Comparison of ENCODE assay signal across 30 cellular contexts in genomic region chr6:36908758-36909157, GRCh38. TPM values are rescaled to one million over a fixed set of nuclear protein-coding genes. Genes with fewer than 3 reads are reported as not detected.
A peak's percentile ranks its signal among the peaks of the same experiment; 100 is the strongest.
DNase-seq lines count a peak whose midpoint lies in the region; ATAC-seq and TF ChIP-seq lines count a peak whose summit lies in the region.
"Had no signal": no experiment of that assay in that cellular context is flagged by ENCODE, and none has a peak within 500 bp of the region (broad histone marks: within the 10 kb centered on the region; RNA-seq: fewer than 3 reads in every experiment).

No MANE protein-coding gene starts in this region.

- no peak overlapping the region for H2BK120ac ChIP-seq in mesendoderm (ENCODE audit: low read depth, low read length)

- no peaks in the 10 kb centered on the region for H3K4me1 ChIP-seq in mesendoderm (ENCODE audit: control insufficient read depth, low read depth, low read length)

- no peak for ATAC-seq in HG03039 (IDR thresholded peaks at IDR 0.05; ENCODE audit: unreplicated experiment)

- H3K79me2 ChIP-seq in mesendoderm (ENCODE audit: control insufficient read depth, insufficient read depth, low read length): no peaks in the 10 kb centered on the region

- H2BK15ac ChIP-seq in mesendoderm (replicated peaks; ENCODE audit: low read depth): no peak overlapping the region

- H3K4ac ChIP-seq in mesendoderm (ENCODE audit: low read depth, low read length): no peak overlapping the region

- no peaks in the 10 kb centered on the region for H3K36me3 ChIP-seq in mesendoderm (ENCODE audit: control insufficient read depth, insufficient read depth, low read length)
- H3K36me3 ChIP-seq: breast epithelium, SJCRH30 had no signal

- H3K79me1 ChIP-seq in mesendoderm (ENCODE audit: low read length): no peaks in the 10 kb centered on the region

- peak; percentile 20 for DNase-seq in NCI-H1092 treated with DMSO at 0.1 percent for 48 hours (lab: John Stamatoyannopoulos, UW)
- DNase-seq in NCI-H1092 (lab: John Stamatoyannopoulos, UW): no peak
- DNase-seq in RPMI7951 (ENCODE audit: low read depth): peak; percentile 8
- DNase-seq in fibroblast of the aortic adventitia (ENCODE audit: low read depth): peak; percentile 11
- peak; percentile 19 for DNase-seq in renal cortical epithelial cell (ENCODE audit: low read depth)
- DNase-seq in midbrain (lab: John Stamatoyannopoulos, UW): no peak
- no peak for DNase-seq in mesendoderm
- DNase-seq: activated CD4-positive, alpha-beta memory T cell treated with anti-CD3 and anti-CD28 coated beads for 36 hours; activated CD4-positive, alpha-beta T cell treated with anti-CD3 and anti-CD28 coated beads for 1 hour; activated CD8-positive, alpha-beta memory T cell treated with anti-CD3 and anti-CD28 coated beads, Interleukin-2, amount 50 U/mL, for 4 hours; activated naive CD4-positive, alpha-beta T cell treated with anti-CD3 and anti-CD28 coated beads for 36 hours; amniotic stem cell; DMS153; glutamatergic neuron; left ventricle myocardium superior; NCI-H1048; NCI-H187; NCI-H2171; NCI-H510A; RPMI8226; SJCRH30; small intestine; stimulated activated naive CD4-positive, alpha-beta T cell treated with Interleukin-2 at 50 U/mL for 16 hours; T-helper 1 cell had no signal

- H3K27ac ChIP-seq in mesendoderm (ENCODE audit: low read depth, low read length): no peak overlapping the region
- H3K27ac ChIP-seq: 22Rv1; BLaER1 treated with 17β-estradiol and CSF1 and Interleukin-3, amounts not matched to agents 10 nM and 100 nM; SJCRH30 had no signal

- no peak overlapping the region for H3K18ac ChIP-seq in mesendoderm (ENCODE audit: low read length)

- no peak overlapping the region for H3K9ac ChIP-seq in mesendoderm (ENCODE audit: low read length)
- H3K9ac ChIP-seq: BLaER1 treated with 17β-estradiol and CSF1 and Interleukin-3, amounts not matched to agents 10 nM and 100 nM had no signal

- no CpG with 5 or more reads among the region's 2 CpGs for WGBS in mesendoderm (ENCODE audit: extremely low coverage, insufficient coverage, low lambda C conversion rate)

- H3K4me3 ChIP-seq in fibroblast of the aortic adventitia (ENCODE audit: low read depth, low read length): no peak overlapping the region
- H3K4me3 ChIP-seq in mesendoderm (ENCODE audit: low read length): no peak overlapping the region
- H3K4me3 ChIP-seq: BLaER1 treated with 17β-estradiol and CSF1 and Interleukin-3, amounts not matched to agents 10 nM and 100 nM; breast epithelium; HAP-1; SJCRH30 had no signal

- TF ChIP-seq CTCF in fibroblast of the aortic adventitia (IDR thresholded peaks at IDR 0.05; ENCODE audit: insufficient read depth, low read length): no peak

- H2BK5ac ChIP-seq in mesendoderm (ENCODE audit: low read length): no peak overlapping the region

- H3K56ac ChIP-seq in mesendoderm (ENCODE audit: low read length): no peak overlapping the region

- H4K5ac ChIP-seq in mesendoderm (ENCODE audit: low read length): no peak overlapping the region

- H2AK5ac ChIP-seq in mesendoderm (ENCODE audit: low read length): no peak overlapping the region

- no peak overlapping the region for H3K23ac ChIP-seq in mesendoderm (ENCODE audit: low read length)

- H3K4me2 ChIP-seq in mesendoderm (ENCODE audit: low read length): no peak overlapping the region
- H3K4me2 ChIP-seq: BLaER1 treated with 17β-estradiol and CSF1 and Interleukin-3, amounts not matched to agents 10 nM and 100 nM had no signal

- no peaks in the 10 kb centered on the region for H3K27me3 ChIP-seq in mesendoderm (ENCODE audit: insufficient read depth, low read length, poor library complexity)
- H3K27me3 ChIP-seq: BLaER1 treated with 17β-estradiol and CSF1 and Interleukin-3, amounts not matched to agents 10 nM and 100 nM; breast epithelium; SJCRH30 had no signal

- no peak overlapping the region for H4K8ac ChIP-seq in mesendoderm (ENCODE audit: low read depth, low read length)

RNA-seq across cellular contexts. Expression of gene C6orf89, which starts 23.0 kb away (rescaled TPM):
- 36.3 and 38.9 TPM in 2 replicates for total RNA-seq in RPMI7951 (2014; rRNA removed; shearing (Covaris generic))
- total RNA-seq in fibroblast of the aortic adventitia (ENCODE audit: low replicate concordance): 23.8 and 58.2 TPM in 2 replicates
- 41.5 and 48.2 TPM in 2 replicates for total RNA-seq in renal cortical epithelial cell
- polyA plus RNA-seq in mesendoderm (2013, experiment 1 of 2): 7.4 TPM
- 7.1 TPM for polyA plus RNA-seq in mesendoderm (2013, experiment 2 of 2)

RNA-seq across cellular contexts. Expression of gene PPIL1, which starts 34.2 kb away (rescaled TPM):
- total RNA-seq in RPMI7951 (2014; rRNA removed; shearing (Covaris generic)): 51.9 and 52.4 TPM in 2 replicates
- total RNA-seq in fibroblast of the aortic adventitia (ENCODE audit: low replicate concordance) (11.4 and 36.9 TPM in 2 replicates), renal cortical epithelial cell (29.6 and 50.5 TPM in 2 replicates)
- polyA plus RNA-seq in mesendoderm (2013, experiment 1 of 2): 105 TPM
- 104 TPM for polyA plus RNA-seq in mesendoderm (2013, experiment 2 of 2)

RNA-seq across cellular contexts. Expression of gene PI16, which starts 45.8 kb away (rescaled TPM):
- not detected in 2 replicates for total RNA-seq in RPMI7951 (2014; rRNA removed; shearing (Covaris generic))
- total RNA-seq in fibroblast of the aortic adventitia (ENCODE audit: low replicate concordance) (1.5 and 6.3 TPM in 2 replicates), renal cortical epithelial cell (not detected in 2 replicates)
- not detected for polyA plus RNA-seq in mesendoderm (2013, experiment 1 of 2)
- not detected for polyA plus RNA-seq in mesendoderm (2013, experiment 2 of 2)
- total RNA-seq: endothelial cell of umbilical vein, SJCRH30 had no signal

Comparison
In these comparisons a context has a peak if more than half of its experiments do, and no peak if none do; other contexts are left out.
1. DNase-seq: peak in NCI-H1092 treated with DMSO at 0.1 percent for 48 hours (single experiment), RPMI7951 (single experiment), fibroblast of the aortic adventitia (single experiment) and renal cortical epithelial cell (single experiment); none in NCI-H1092 (single experiment), midbrain (single experiment) and mesendoderm (single experiment).